Comparison of ENCODE assay signal across 19 cellular contexts in genomic region chr2:955829-956731, GRCh38. TPM values are rescaled to one million over a fixed set of nuclear protein-coding genes. Genes with fewer than 3 reads are reported as not detected.
"Had no signal": no experiment of that assay in that cellular context is flagged by ENCODE, and none has a peak within 500 bp of the region (broad histone marks: within the 10 kb centered on the region; RNA-seq: fewer than 3 reads in every experiment).

No MANE protein-coding gene starts in this region.

- H3K4me2 ChIP-seq: hepatocyte had no signal

- DNase-seq: effector memory CD8-positive, alpha-beta T cell; foreskin melanocyte; head of caudate nucleus; islet precursor cell; mammary epithelial cell; naive thymus-derived CD4-positive, alpha-beta T cell; nucleus accumbens; ovary; small intestine; stimulated activated CD4-positive, alpha-beta T cell treated with anti-CD3 and anti-CD28 coated beads, Interleukin-12 subunit alpha, Interleukin-12 subunit beta, amount 100 ng/mL, for 4 hours; stomach; substantia nigra; transverse colon had no signal

- H3K9me3 Mint-ChIP-seq: effector memory CD8-positive, alpha-beta T cell; naive thymus-derived CD4-positive, alpha-beta T cell; neural crest cell had no signal

- ATAC-seq: effector memory CD8-positive, alpha-beta T cell; left lobe of liver; naive thymus-derived CD4-positive, alpha-beta T cell had no signal

- H3K4me3 Mint-ChIP-seq: effector memory CD8-positive, alpha-beta T cell; naive thymus-derived CD4-positive, alpha-beta T cell; neural crest cell had no signal

- H3K9me3 ChIP-seq: ovary, stomach, thoracic aorta, transverse colon had no signal

- H2AFZ ChIP-seq: hepatocyte had no signal

- H3K27ac ChIP-seq: hepatocyte, ovary, stomach, thoracic aorta, transverse colon had no signal

- H3K27me3 ChIP-seq: ovary had no signal

- H3K36me3 Mint-ChIP-seq: naive thymus-derived CD4-positive, alpha-beta T cell had no signal

- H3K4me3 ChIP-seq: hepatocyte, ovary, stomach, thoracic aorta, transverse colon had no signal

- H3K27ac Mint-ChIP-seq: effector memory CD8-positive, alpha-beta T cell; progenitor cell of endocrine pancreas had no signal

- H3K36me3 ChIP-seq: ovary, stomach, thoracic aorta, transverse colon had no signal

RNA-seq across cellular contexts. Expression of gene SNTG2, which starts 5.4 kb away (rescaled TPM):
- total RNA-seq: epithelial cell of proximal tubule, hepatocyte, left lobe of liver, mammary epithelial cell had no signal
- polyA plus RNA-seq: hepatocyte, mammary epithelial cell had no signal
